ENCODE assay signal across 8 cellular contexts in genomic region chr1:202105571-202106339, GRCh38. TPM values are rescaled to one million over a fixed set of nuclear protein-coding genes. Genes with fewer than 3 reads are reported as not detected.
A peak's percentile ranks its signal among the peaks of the same experiment; 100 is the strongest.
DNase-seq lines count a peak whose midpoint lies in the region; ATAC-seq and TF ChIP-seq lines count a peak whose summit lies in the region.

No MANE protein-coding gene starts in this region.

- H3K27ac ChIP-seq in mammary epithelial cell (ENCODE audit: insufficient read depth, low read depth, low read length) (peak overlapping the region; percentile 65), mucosa of rectum (ENCODE audit: low read depth in 2 of 2, low read length in 2 of 2) (peak overlapping the region; percentile 99 to 100)

- no peaks in the 10 kb centered on the region for H3K4me1 Mint-ChIP-seq in immature natural killer cell

- H3K4me2 ChIP-seq in mammary epithelial cell (ENCODE audit: insufficient read depth, low read depth, low read length), result peak overlapping the region; percentile 2

- no peaks in the 10 kb centered on the region for H3K9me3 Mint-ChIP-seq in immature natural killer cell

- dilution Hi-C loops in mammary epithelial cell (cut with HindIII; ENCODE audit: low sequenced_read_pairs), result loop anchor here (5.0 to 10.0 kb wide), 2 partner anchors 48 to 81 kb away; no protein-coding TSS in a partner anchor

- no peaks in the 10 kb centered on the region for H4K20me1 ChIP-seq in mammary epithelial cell (ENCODE audit: insufficient read depth, low read length)

- intact Hi-C loops in mammary epithelial cell (cut with micrococcal nuclease), result no loop called here

- BruUV-seq in mammary epithelial cell (replicated peaks; lab: Mats Ljungman, UMichigan), result no TSS peak

- CTCF ChIA-PET in mammary epithelial cell (lab: Charles Lee; ENCODE audit: low non-redundant PET), result no interaction called here

- no peaks in the 10 kb centered on the region for H3K79me2 ChIP-seq in mammary epithelial cell (ENCODE audit: insufficient read depth, low read length)

- no peaks in the 10 kb centered on the region for H3K36me3 Mint-ChIP-seq in immature natural killer cell

- H3K4me1 ChIP-seq in ES-I3 (ENCODE audit: insufficient read depth, low read length) (peaks cover 39% of the 10 kb centered on the region), mammary epithelial cell (ENCODE audit: insufficient read depth, low read length) (peaks cover 25% of the 10 kb centered on the region), mucosa of rectum (ENCODE audit: control insufficient read depth in 2 of 2, insufficient read depth in 2 of 2, low read length in 2 of 2) (peaks cover 47 to 65% of the 10 kb centered on the region in 2 donors)

- H3K9me3 ChIP-seq in ES-I3 (ENCODE audit: control insufficient read depth, insufficient read depth, low read length) (no peaks in the 10 kb centered on the region), mammary epithelial cell (replicated peaks; ENCODE audit: insufficient read depth, low read length) (no peaks in the 10 kb centered on the region), mucosa of rectum (ENCODE audit: control insufficient read depth in 2 of 2, low read length in 2 of 2) (no peaks in the 10 kb centered on the region)

- no peak overlapping the region for H3K4me3 Mint-ChIP-seq in immature natural killer cell

- whole genome bisulfite sequencing in mammary epithelial cell (ENCODE audit: low coverage, missing lambda C conversion rate), result 37% methylated on average over 9 of the region's 10 CpGs

- H3K27me3 ChIP-seq in mammary epithelial cell (ENCODE audit: insufficient read depth, low read length) (no peaks in the 10 kb centered on the region), mucosa of rectum (ENCODE audit: control insufficient read depth in 2 of 2, insufficient read depth in 2 of 2, low read length in 2 of 2) (no peaks in the 10 kb centered on the region)

- no peak for TF ChIP-seq CTCF in mammary epithelial cell (conservative IDR thresholded peaks at IDR 0.05 in 1 of 2, IDR thresholded peaks at IDR 0.05 in 1 of 2; ENCODE audit: extremely low read depth in 1 of 2, insufficient read depth in 1 of 2, low read depth in 1 of 2, low read length in 2 of 2)

- H3K36me3 ChIP-seq in ES-I3 (ENCODE audit: insufficient read depth, low read length) (no peaks in the 10 kb centered on the region), mammary epithelial cell (ENCODE audit: insufficient read depth, low read length) (no peaks in the 10 kb centered on the region), mucosa of rectum (ENCODE audit: control insufficient read depth in 2 of 2, insufficient read depth in 2 of 2, low read length in 2 of 2) (no peaks in the 10 kb centered on the region)

- H3K4me3 ChIP-seq in mammary epithelial cell (replicated peaks in 1 of 3; ENCODE audit: insufficient read depth in 1 of 3, low read depth in 2 of 3, low read length in 3 of 3) (no peak overlapping the region), mucosa of rectum (ENCODE audit: low read length in 2 of 2) (peak overlapping the region in 1 of 2 donors; percentile 42)

- no peak overlapping the region for H3K27ac Mint-ChIP-seq in immature natural killer cell

- in situ Hi-C loops in mammary epithelial cell (cut with MboI; ENCODE audit: low sequenced_read_pairs in 2 of 2), result no loop called here

- no peak for ATAC-seq in GM21515 (IDR thresholded peaks at IDR 0.05; ENCODE audit: unreplicated experiment)
- no peak for ATAC-seq in HG03139 (IDR thresholded peaks at IDR 0.05; ENCODE audit: unreplicated experiment)

- H3K27me3 Mint-ChIP-seq in immature natural killer cell (ENCODE audit: low read depth in 3 of 3), result peaks cover 0 to 4% (median 4%) of the 10 kb centered on the region in 3 donors

- peak overlapping the region; percentile 23 for H3K9ac ChIP-seq in ES-I3 (ENCODE audit: low read depth, low read length)
- no peak overlapping the region for H3K9ac ChIP-seq in mammary epithelial cell (ENCODE audit: insufficient read depth, low read length)
- H3K9ac ChIP-seq in mucosa of rectum (ENCODE audit: low read depth in 1 of 2, low read length in 2 of 2), result peak overlapping the region; percentile 80 to 85

- peak overlapping the region; percentile 66 for H2AFZ ChIP-seq in mammary epithelial cell (ENCODE audit: low read depth, low read length)

- DNase-seq in NCI-H2196 (lab: John Stamatoyannopoulos, UW; ENCODE audit: unreplicated experiment), result peak; percentile 84
- peak; percentile 93 for DNase-seq in mammary epithelial cell
- no peak for DNase-seq in dermis blood vessel endothelial cell
- no peak for DNase-seq in immature natural killer cell

RNA-seq across cellular contexts. Expression of gene GPR37L1, which starts 17.0 kb away (rescaled TPM):
- total RNA-seq in mammary epithelial cell (not detected), dermis blood vessel endothelial cell (under 0.01 TPM in 1 of 2 replicates, not detected in the other)
- polyA plus RNA-seq in mammary epithelial cell (0.02 TPM), immature natural killer cell (under 1 TPM in 2 of 3 donors, not detected in 1; 0.10 to 0.16 TPM)
- polyA minus RNA-seq in mammary epithelial cell, result not detected

RNA-seq across cellular contexts. Expression of gene ARL8A, which starts 38.8 kb away (rescaled TPM):
- total RNA-seq in mammary epithelial cell, result 10 to 100 TPM; 36.7 to 56.2 TPM
- polyA plus RNA-seq in mammary epithelial cell, result 33.9 TPM
- polyA minus RNA-seq in mammary epithelial cell, result 21.9 TPM
- 32.7 and 40.5 TPM in 2 replicates for total RNA-seq in dermis blood vessel endothelial cell
- 10 to 100 TPM in 2 of 3 donors, 1 to 10 TPM in 1; 9.7 to 15.0 (median 11.0) TPM for polyA plus RNA-seq in immature natural killer cell

RNA-seq across cellular contexts. Expression of gene PTPN7, which starts 54.6 kb away (rescaled TPM):
- total RNA-seq in mammary epithelial cell (not detected), dermis blood vessel endothelial cell (0.09 and 0.68 TPM in 2 replicates)
- polyA plus RNA-seq in mammary epithelial cell (0.03 TPM), immature natural killer cell (100 to 1,000 TPM in 1 of 3 donors, 10 to 100 TPM in 2; 55.4 to 126 (median 58.4) TPM)
- polyA minus RNA-seq in mammary epithelial cell, result not detected

Comparison
In these comparisons a context has a peak if more than half of its experiments do, and no peak if none do; other contexts are left out.
1. DNase-seq: peak in NCI-H2196 (single experiment) and mammary epithelial cell (single experiment); none in dermis blood vessel endothelial cell (single experiment) and immature natural killer cell (0 of 3).